ENCODE assay signal across 1 cellular context in the genomic region with DNA sequence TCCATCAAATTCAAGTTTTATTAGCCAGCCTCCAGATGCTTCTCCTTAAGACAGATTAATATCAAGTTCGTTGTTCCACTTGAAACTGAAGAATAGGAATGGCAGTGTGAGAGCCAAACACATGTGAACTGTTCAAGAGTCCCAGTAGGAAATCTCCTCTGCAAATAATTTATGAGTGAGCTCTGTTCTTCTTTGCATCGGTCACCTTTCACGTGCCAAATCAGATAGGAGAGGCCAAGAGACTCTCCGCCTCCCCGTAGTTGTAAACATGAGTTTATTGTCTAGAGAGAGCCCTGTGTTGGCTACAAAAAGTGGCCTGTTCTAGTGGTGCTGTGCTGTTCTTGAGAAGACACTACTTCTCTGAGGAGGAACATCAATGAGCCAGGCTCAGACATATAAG.
TF ChIP-seq lines count a peak whose summit lies in the region.

No MANE protein-coding gene starts in this region.

TF ChIP-seq in GM23338, 12 proteins besides CTCF, POLR2A, EP300 and RAD21 (continued from another document):
- no peak for TF ChIP-seq REST (IDR thresholded peaks at IDR 0.05; ENCODE audit: unreplicated experiment)
- TF ChIP-seq, protein P1, sequence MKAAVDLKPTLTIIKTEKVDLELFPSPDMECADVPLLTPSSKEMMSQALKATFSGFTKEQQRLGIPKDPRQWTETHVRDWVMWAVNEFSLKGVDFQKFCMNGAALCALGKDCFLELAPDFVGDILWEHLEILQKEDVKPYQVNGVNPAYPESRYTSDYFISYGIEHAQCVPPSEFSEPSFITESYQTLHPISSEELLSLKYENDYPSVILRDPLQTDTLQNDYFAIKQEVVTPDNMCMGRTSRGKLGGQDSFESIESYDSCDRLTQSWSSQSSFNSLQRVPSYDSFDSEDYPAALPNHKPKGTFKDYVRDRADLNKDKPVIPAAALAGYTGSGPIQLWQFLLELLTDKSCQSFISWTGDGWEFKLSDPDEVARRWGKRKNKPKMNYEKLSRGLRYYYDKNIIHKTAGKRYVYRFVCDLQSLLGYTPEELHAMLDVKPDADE (IDR thresholded peaks at IDR 0.05) = no peak
- no peak for TF ChIP-seq EZH2 (IDR thresholded peaks at IDR 0.05; ENCODE audit: low read depth, unreplicated experiment)
- TF ChIP-seq JUNB (IDR thresholded peaks at IDR 0.05; ENCODE audit: unreplicated experiment) = no peak
- no peak for TF ChIP-seq POLR2AphosphoS5 (IDR thresholded peaks at IDR 0.05; ENCODE audit: low read depth)
- no peak for TF ChIP-seq ZNF331 (CRISPR knock-in tag; IDR thresholded peaks at IDR 0.05; ENCODE audit: low read depth)
- TF ChIP-seq ZNF114 (CRISPR knock-in tag; IDR thresholded peaks at IDR 0.05) = no peak
- no peak for TF ChIP-seq NANOG (IDR thresholded peaks at IDR 0.05; ENCODE audit: borderline replicate concordance)
- TF ChIP-seq ZNF462 (CRISPR knock-in tag; IDR thresholded peaks at IDR 0.05) = no peak
